14 cellular contexts compared by ENCODE assay signal in the genomic region with DNA sequence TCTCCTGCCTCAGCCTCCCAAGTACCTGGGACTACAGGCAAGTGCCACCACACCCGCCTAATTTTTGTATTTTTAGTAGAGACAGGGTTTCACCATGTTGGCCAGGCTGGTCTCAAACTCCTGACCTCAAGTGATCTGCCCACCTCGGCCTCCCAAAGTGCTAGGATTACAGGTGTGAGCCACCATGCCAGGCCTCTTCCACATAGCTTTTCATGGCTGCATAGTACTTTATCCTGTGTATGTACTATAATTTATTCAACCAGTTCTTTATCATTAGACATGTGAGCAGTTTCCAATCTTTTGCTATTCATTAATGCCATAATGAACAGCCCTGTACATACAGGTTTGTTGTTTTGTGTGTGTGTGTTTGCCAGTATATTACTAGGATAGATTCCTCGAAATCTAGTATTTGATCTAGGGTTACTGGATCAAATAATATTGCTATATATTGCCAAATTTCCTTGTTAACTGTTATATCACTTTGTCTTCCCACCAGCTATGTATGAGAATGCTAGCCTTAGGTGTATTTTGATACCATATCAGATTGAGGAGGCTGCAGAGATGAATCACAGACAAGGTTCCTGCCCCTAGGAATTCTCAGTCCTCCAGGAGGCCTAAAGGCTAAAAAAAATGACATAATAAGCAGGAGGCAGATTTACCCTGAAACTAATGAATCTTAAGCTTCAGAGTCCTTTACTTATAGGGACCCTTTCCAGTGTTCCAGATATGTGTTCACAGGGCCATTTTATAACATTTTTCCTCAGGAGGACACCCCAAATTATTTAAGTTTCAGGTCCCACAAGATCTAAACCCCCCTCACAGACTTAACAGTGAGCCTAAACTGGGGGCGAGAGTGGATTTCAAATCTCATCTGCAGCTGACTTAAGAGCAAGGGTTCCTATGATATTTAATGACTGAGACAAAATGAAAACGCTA. TPM values are rescaled to one million over a fixed set of nuclear protein-coding genes. Genes with fewer than 3 reads are reported as not detected.
DNase-seq lines count a peak whose midpoint lies in the region; ATAC-seq and TF ChIP-seq lines count a peak whose summit lies in the region.
"Had no signal": no experiment of that assay in that cellular context is flagged by ENCODE, and none has a peak within 500 bp of the region (broad histone marks: within the 10 kb centered on the region; RNA-seq: fewer than 3 reads in every experiment).

No MANE protein-coding gene starts in this region.

- H3K4me3 Mint-ChIP-seq in Calu3 (ENCODE audit: low read depth, unreplicated experiment), result peak overlapping the region; percentile 91
- peak overlapping the region; percentile 95 for H3K4me3 Mint-ChIP-seq in activated CD8-positive, alpha-beta T cell treated with anti-CD3 and anti-CD28 coated beads for 36 hours
- peak overlapping the region; percentile 87 for H3K4me3 Mint-ChIP-seq in memory B cell

- peak overlapping the region; percentile 88 for H3K27ac Mint-ChIP-seq in Calu3 (ENCODE audit: unreplicated experiment)
- no peak overlapping the region for H3K27ac Mint-ChIP-seq in activated CD8-positive, alpha-beta T cell treated with anti-CD3 and anti-CD28 coated beads for 36 hours
- no peak overlapping the region for H3K27ac Mint-ChIP-seq in memory B cell

- no peak overlapping the region for H3K27ac ChIP-seq in A673 (ENCODE audit: low read depth, low read length, poor library complexity, severe bottlenecking)

- H3K36me3 Mint-ChIP-seq in Calu3 (ENCODE audit: insufficient read depth, unreplicated experiment), result peaks cover 31% of the 10 kb centered on the region
- H3K36me3 Mint-ChIP-seq in activated CD8-positive, alpha-beta T cell treated with anti-CD3 and anti-CD28 coated beads for 36 hours (ENCODE audit: low read depth), result peaks cover 5% of the 10 kb centered on the region
- peaks cover 4% of the 10 kb centered on the region for H3K36me3 Mint-ChIP-seq in memory B cell

- ATAC-seq in activated CD8-positive, alpha-beta T cell treated with anti-CD3 and anti-CD28 coated beads for 36 hours, result no peak
- ATAC-seq in memory B cell (ENCODE audit: low read depth), result no peak
- ATAC-seq in GM21529 (IDR thresholded peaks at IDR 0.05; ENCODE audit: unreplicated experiment), result no peak
- ATAC-seq: left ventricle myocardium superior, upper lobe of right lung had no signal

- TF ChIP-seq CTCF in A673 (conservative IDR thresholded peaks at IDR 0.05; ENCODE audit: low read depth, low read length) (no peak), Calu3 (IDR thresholded peaks at IDR 0.05; ENCODE audit: unreplicated experiment) (no peak)
- no peak for TF ChIP-seq CTCF in activated CD8-positive, alpha-beta T cell treated with anti-CD3 and anti-CD28 coated beads for 36 hours (IDR thresholded peaks at IDR 0.05)

- POLR2A ChIA-PET in A673 (lab: Charles Lee; ENCODE audit: low non-redundant PET), result no interaction called here
- POLR2A ChIA-PET in activated CD8-positive, alpha-beta T cell treated with anti-CD3 and anti-CD28 coated beads for 36 hours (lab: Charles Lee), result interaction anchor here (0.7 to 1.7 kb wide), 3 partner anchors 17 to 57 kb away, joined by 3 to 6 read pairs (median 3); no protein-coding TSS in a partner anchor

- intact Hi-C loops in A673 (cut with micrococcal nuclease; ENCODE audit: unreplicated experiment) (no loop called here), Calu3 (cut with micrococcal nuclease; ENCODE audit: unreplicated experiment) (loop anchor here (2.0 to 5.0 kb wide), 2 partner anchors 17 to 53 kb away; no protein-coding TSS in a partner anchor)
- intact Hi-C loops in activated CD8-positive, alpha-beta T cell treated with anti-CD3 and anti-CD28 coated beads for 36 hours (cut with micrococcal nuclease), result no loop called here

- no peaks in the 10 kb centered on the region for H3K9me3 Mint-ChIP-seq in Calu3 (ENCODE audit: low read depth, unreplicated experiment)
- H3K9me3 Mint-ChIP-seq in activated CD8-positive, alpha-beta T cell treated with anti-CD3 and anti-CD28 coated beads for 36 hours, result no peaks in the 10 kb centered on the region
- no peaks in the 10 kb centered on the region for H3K9me3 Mint-ChIP-seq in memory B cell

- peaks cover 9% of the 10 kb centered on the region for H3K4me1 ChIP-seq in A673 (ENCODE audit: insufficient read depth, low read length, poor library complexity, severe bottlenecking)

- no TSS peak for BruUV-seq in A673 (replicated peaks; lab: Mats Ljungman, UMichigan)
- BruUV-seq in Calu3 (replicated peaks; lab: Mats Ljungman, UMichigan), result TSS peak; percentile 37

- CTCF ChIA-PET in A673 (lab: Charles Lee), result interaction anchor here (0.7 kb wide), 1 partner anchor 170 kb away, joined by 5 read pairs; no protein-coding TSS in a partner anchor
- CTCF ChIA-PET in Calu3 (lab: Charles Lee), result interaction anchor here (0.7 kb wide), 1 partner anchor 36 kb away, joined by 3 read pairs; no protein-coding TSS in a partner anchor
- CTCF ChIA-PET in activated CD8-positive, alpha-beta T cell treated with anti-CD3 and anti-CD28 coated beads for 36 hours (lab: Charles Lee), result interaction anchor here (1.0 to 1.8 kb wide), 5 partner anchors 11 to 307 kb away, joined by 4 to 19 read pairs (median 5); a partner anchor contains a TSS

- no peaks in the 10 kb centered on the region for H3K9me3 ChIP-seq in A673 (ENCODE audit: low read depth, low read length, poor library complexity, severe bottlenecking)
- H3K9me3 ChIP-seq: upper lobe of right lung had no signal

- DNase-seq in A673 (ENCODE audit: low spot score), result no peak
- no peak for DNase-seq in Calu3
- no peak for DNase-seq in activated CD8-positive, alpha-beta T cell treated with anti-CD3 and anti-CD28 coated beads for 36 hours
- no peak for DNase-seq in memory B cell (ENCODE audit: low spot score in 2 of 2)
- no peak for DNase-seq in DMS 273 (lab: John Stamatoyannopoulos, UW; ENCODE audit: unreplicated experiment)
- DNase-seq in HK-2 (ENCODE audit: unreplicated experiment), result no peak
- no peak for DNase-seq in NCI-H2227 (lab: John Stamatoyannopoulos, UW; ENCODE audit: unreplicated experiment)
- DNase-seq: DMS 273 treated with DMSO at 0.1 percent for 48 hours, left ventricle myocardium superior, NCI-H774, upper lobe of right lung had no signal

- H3K36me3 ChIP-seq in A673 (ENCODE audit: insufficient read depth, low read length, poor library complexity, severe bottlenecking), result peaks cover 7% of the 10 kb centered on the region

- no peaks in the 10 kb centered on the region for H3K27me3 Mint-ChIP-seq in Calu3 (ENCODE audit: unreplicated experiment)
- no peaks in the 10 kb centered on the region for H3K27me3 Mint-ChIP-seq in activated CD8-positive, alpha-beta T cell treated with anti-CD3 and anti-CD28 coated beads for 36 hours
- H3K27me3 Mint-ChIP-seq in memory B cell, result no peaks in the 10 kb centered on the region

- peak overlapping the region; percentile 99 for H3K4me3 ChIP-seq in A673 (ENCODE audit: low read depth, low read length, poor library complexity, severe bottlenecking)

- H3K4me1 Mint-ChIP-seq in Calu3 (ENCODE audit: low read depth, unreplicated experiment), result peaks cover 18% of the 10 kb centered on the region
- H3K4me1 Mint-ChIP-seq in activated CD8-positive, alpha-beta T cell treated with anti-CD3 and anti-CD28 coated beads for 36 hours (ENCODE audit: low read depth), result peaks cover 24% of the 10 kb centered on the region
- peaks cover 18% of the 10 kb centered on the region for H3K4me1 Mint-ChIP-seq in memory B cell

- no peaks in the 10 kb centered on the region for H3K27me3 ChIP-seq in A673 (replicated peaks; ENCODE audit: insufficient read depth, low read depth, low read length, poor library complexity)
- H3K27me3 ChIP-seq: upper lobe of right lung had no signal

RNA-seq across cellular contexts. Expression of a gene that starts 2.1 kb away (rescaled TPM):
- 12.9 and 13.4 TPM in 2 replicates for total RNA-seq in A673 (2021)
- total RNA-seq in Calu3 (2022), result 11.4 and 11.9 TPM in 2 replicates
- 10 to 100 TPM; 11.7 to 13.4 TPM for total RNA-seq in activated CD8-positive, alpha-beta T cell treated with anti-CD3 and anti-CD28 coated beads for 36 hours

RNA-seq across cellular contexts. Expression of a gene that starts 42.1 kb away (rescaled TPM):
- total RNA-seq in A673 (2021) (not detected in 2 replicates), Calu3 (2022) (not detected in 2 replicates)
- total RNA-seq in activated CD8-positive, alpha-beta T cell treated with anti-CD3 and anti-CD28 coated beads for 36 hours, result under 1 TPM in 1 of 2 experiments, not detected in 1; 0.18 TPM
- total RNA-seq: fibroblast of villous mesenchyme, renal cortical epithelial cell had no signal

RNA-seq across cellular contexts. Expression of a gene that starts 49.4 kb away (rescaled TPM):
- total RNA-seq in A673 (2021) (0.64 and 0.85 TPM in 2 replicates), Calu3 (2022) (not detected in 2 replicates)
- total RNA-seq in activated CD8-positive, alpha-beta T cell treated with anti-CD3 and anti-CD28 coated beads for 36 hours, result not detected
- total RNA-seq: renal cortical epithelial cell had no signal

RNA-seq across cellular contexts. Expression of a gene that starts 59.3 kb away (rescaled TPM):
- total RNA-seq in A673 (2021) (not detected in 2 replicates), Calu3 (2022) (not detected in 2 replicates)
- not detected for total RNA-seq in activated CD8-positive, alpha-beta T cell treated with anti-CD3 and anti-CD28 coated beads for 36 hours
- total RNA-seq: fibroblast of villous mesenchyme, left ventricle myocardium superior, renal cortical epithelial cell, upper lobe of right lung had no signal
